20 cellular contexts compared by ENCODE assay signal in the genomic region with DNA sequence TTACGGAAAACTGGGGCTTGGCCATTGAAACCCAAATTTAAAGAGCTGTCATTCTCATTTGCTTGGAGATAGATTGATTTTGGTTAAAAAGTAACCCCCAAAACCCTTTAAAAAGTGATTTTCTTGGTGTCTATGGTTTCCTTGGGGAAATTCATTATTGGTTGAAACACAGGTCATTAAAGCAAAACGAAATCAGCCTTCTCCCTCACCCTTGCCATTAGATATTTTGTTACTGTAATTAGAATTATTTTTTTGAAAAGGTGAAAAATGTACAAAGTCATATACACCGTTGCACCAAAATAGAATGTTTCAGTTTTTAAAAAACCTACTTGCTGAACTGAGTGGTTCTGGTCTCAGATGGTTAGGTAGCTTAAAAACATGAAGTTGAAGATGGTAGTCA. TPM values are rescaled to one million over a fixed set of nuclear protein-coding genes. Genes with fewer than 3 reads are reported as not detected.
A peak's percentile ranks its signal among the peaks of the same experiment; 100 is the strongest.
DNase-seq lines count a peak whose midpoint lies in the region; ATAC-seq, FAIRE-seq and TF ChIP-seq lines count a peak whose summit lies in the region.
"Had no signal": no experiment of that assay in that cellular context is flagged by ENCODE, and none has a peak within 500 bp of the region (broad histone marks: within the 10 kb centered on the region; RNA-seq: fewer than 3 reads in every experiment).

No MANE protein-coding gene starts in this region.

- ATAC-seq in A549: no peak
- ATAC-seq in stimulated activated naive B cell treated with anti-CD40 and anti-IgM and Interleukin-4, amounts not matched to agents 10 μg/mL and 1 μg/mL and 100 μg/mL, for 72 hours (replicated peaks): no peak

- no peak for FAIRE-seq in A549 (lab: Jason Lieb, UNC)
- FAIRE-seq: G401.6, GM12891, GM19239 had no signal

- 26% methylated on average over 3 of the region's 3 CpGs for WGBS in A549 (ENCODE audit: missing lambda C conversion rate)

- H3K27ac Mint-ChIP-seq in T-helper 2 cell treated with Interferon-gamma antibody and Interleukin-4, amounts not matched to agents 5 μg/mL and 100 μg/mL, for 36 hours: peak overlapping the region; percentile 26
- no peak overlapping the region for H3K27ac Mint-ChIP-seq in glutamatergic neuron (ENCODE audit: unreplicated experiment)
- H3K27ac Mint-ChIP-seq in stimulated activated naive B cell treated with anti-CD40 and anti-IgM and Interleukin-4, amounts not matched to agents 10 μg/mL and 1 μg/mL and 100 μg/mL, for 72 hours: peak overlapping the region; percentile 42
- H3K27ac Mint-ChIP-seq: CD4-positive, alpha-beta T cell had no signal

- TF ChIP-seq EP300 in A549 (IDR thresholded peaks at IDR 0.05): no peak

- H3K27ac ChIP-seq in A549: no peak overlapping the region
- H3K27ac ChIP-seq: C4-2B, HL-60 had no signal

- no peak for TF ChIP-seq CTCF in A549 (IDR thresholded peaks at IDR 0.05)
- TF ChIP-seq CTCF in glutamatergic neuron (IDR thresholded peaks at IDR 0.05; ENCODE audit: partially characterized antibody, unreplicated experiment): no peak

- H3K4me3 Mint-ChIP-seq in T-helper 2 cell treated with Interferon-gamma antibody and Interleukin-4, amounts not matched to agents 5 μg/mL and 100 μg/mL, for 36 hours: no peak overlapping the region
- H3K4me3 Mint-ChIP-seq in glutamatergic neuron (ENCODE audit: unreplicated experiment): peak overlapping the region; percentile 51
- no peak overlapping the region for H3K4me3 Mint-ChIP-seq in stimulated activated naive B cell treated with anti-CD40 and anti-IgM and Interleukin-4, amounts not matched to agents 10 μg/mL and 1 μg/mL and 100 μg/mL, for 72 hours
- H3K4me3 Mint-ChIP-seq: CD4-positive, alpha-beta T cell had no signal

- TF ChIP-seq RAD21 in A549 (conservative IDR thresholded peaks at IDR 0.05 in 1 of 2, IDR thresholded peaks at IDR 0.05 in 1 of 2): no peak

- H3K4me2 ChIP-seq in A549: no peak overlapping the region

- POLR2A ChIA-PET in A549 (lab: Yijun Ruan, JAX): no interaction called here

- H3K4me1 ChIP-seq in A549: no peaks in the 10 kb centered on the region
- H3K4me1 ChIP-seq: Caco-2, HAP-1 had no signal

- no peak for TF ChIP-seq POLR2A in A549 (IDR thresholded peaks at IDR 0.05; ENCODE audit: low read length)

- H3K4me1 Mint-ChIP-seq in T-helper 2 cell treated with Interferon-gamma antibody and Interleukin-4, amounts not matched to agents 5 μg/mL and 100 μg/mL, for 36 hours (ENCODE audit: low read depth): no peaks in the 10 kb centered on the region
- H3K4me1 Mint-ChIP-seq in glutamatergic neuron (ENCODE audit: low read depth, unreplicated experiment): peaks cover 6% of the 10 kb centered on the region
- H3K4me1 Mint-ChIP-seq in stimulated activated naive B cell treated with anti-CD40 and anti-IgM and Interleukin-4, amounts not matched to agents 10 μg/mL and 1 μg/mL and 100 μg/mL, for 72 hours: peaks cover 9% of the 10 kb centered on the region in 2 donors

- CTCF ChIA-PET in A549 (lab: Yijun Ruan, JAX): interaction anchor here (1.4 kb wide), 1 partner anchor 34 kb away, joined by 3 read pairs; no protein-coding TSS in a partner anchor

- no peaks in the 10 kb centered on the region for H3K9me3 ChIP-seq in A549
- H3K9me3 ChIP-seq: Caco-2, HAP-1 had no signal

- no peaks in the 10 kb centered on the region for H3K9me3 Mint-ChIP-seq in T-helper 2 cell treated with Interferon-gamma antibody and Interleukin-4, amounts not matched to agents 5 μg/mL and 100 μg/mL, for 36 hours
- H3K9me3 Mint-ChIP-seq in glutamatergic neuron (ENCODE audit: unreplicated experiment): peaks cover 25% of the 10 kb centered on the region
- H3K9me3 Mint-ChIP-seq in stimulated activated naive B cell treated with anti-CD40 and anti-IgM and Interleukin-4, amounts not matched to agents 10 μg/mL and 1 μg/mL and 100 μg/mL, for 72 hours: peaks cover 0 to 3% of the 10 kb centered on the region in 2 donors
- H3K9me3 Mint-ChIP-seq: CD4-positive, alpha-beta T cell had no signal

- H3K27me3 Mint-ChIP-seq in T-helper 2 cell treated with Interferon-gamma antibody and Interleukin-4, amounts not matched to agents 5 μg/mL and 100 μg/mL, for 36 hours (ENCODE audit: low read depth): peaks cover 77% of the 10 kb centered on the region
- H3K27me3 Mint-ChIP-seq in glutamatergic neuron (ENCODE audit: unreplicated experiment): peaks cover 52% of the 10 kb centered on the region
- peaks cover 67 to 79% of the 10 kb centered on the region in 2 donors for H3K27me3 Mint-ChIP-seq in stimulated activated naive B cell treated with anti-CD40 and anti-IgM and Interleukin-4, amounts not matched to agents 10 μg/mL and 1 μg/mL and 100 μg/mL, for 72 hours

- H3K4me3 ChIP-seq in A549: no peak overlapping the region
- H3K4me3 ChIP-seq: HAP-1 had no signal

- no peak for DNase-seq in T-helper 2 cell treated with Interferon-gamma antibody and Interleukin-4, amounts not matched to agents 5 μg/mL and 100 μg/mL, for 36 hours (ENCODE audit: low spot score)
- DNase-seq in T-helper 2 cell (no peak), A549 (ENCODE audit: low read depth in 1 of 2, low spot score in 1 of 2) (no peak), glutamatergic neuron (no peak), iPS-NIHi7 (ENCODE audit: extremely low spot score) (no peak)
- no peak for DNase-seq in stimulated activated naive B cell treated with anti-CD40 and anti-IgM and Interleukin-4, amounts not matched to agents 10 μg/mL and 1 μg/mL and 100 μg/mL, for 72 hours
- DNase-seq: ACHN; AML-193; Caco-2; CD4-positive, alpha-beta T cell had no signal

- peaks cover 5% of the 10 kb centered on the region for H3K36me3 Mint-ChIP-seq in T-helper 2 cell treated with Interferon-gamma antibody and Interleukin-4, amounts not matched to agents 5 μg/mL and 100 μg/mL, for 36 hours (ENCODE audit: low read depth)
- peaks cover 14% of the 10 kb centered on the region for H3K36me3 Mint-ChIP-seq in glutamatergic neuron (ENCODE audit: unreplicated experiment)
- peaks cover 0 to 12% of the 10 kb centered on the region in 2 donors for H3K36me3 Mint-ChIP-seq in stimulated activated naive B cell treated with anti-CD40 and anti-IgM and Interleukin-4, amounts not matched to agents 10 μg/mL and 1 μg/mL and 100 μg/mL, for 72 hours

TF ChIP-seq in A549, 52 proteins besides CTCF, POLR2A, EP300 and RAD21:
- TF ChIP-seq ESRRA (IDR thresholded peaks at IDR 0.05; ENCODE audit: borderline replicate concordance, low read length): no peak
- no peak for TF ChIP-seq KDM1A (IDR thresholded peaks at IDR 0.05; ENCODE audit: low read depth)
- TF ChIP-seq, protein P1, sequence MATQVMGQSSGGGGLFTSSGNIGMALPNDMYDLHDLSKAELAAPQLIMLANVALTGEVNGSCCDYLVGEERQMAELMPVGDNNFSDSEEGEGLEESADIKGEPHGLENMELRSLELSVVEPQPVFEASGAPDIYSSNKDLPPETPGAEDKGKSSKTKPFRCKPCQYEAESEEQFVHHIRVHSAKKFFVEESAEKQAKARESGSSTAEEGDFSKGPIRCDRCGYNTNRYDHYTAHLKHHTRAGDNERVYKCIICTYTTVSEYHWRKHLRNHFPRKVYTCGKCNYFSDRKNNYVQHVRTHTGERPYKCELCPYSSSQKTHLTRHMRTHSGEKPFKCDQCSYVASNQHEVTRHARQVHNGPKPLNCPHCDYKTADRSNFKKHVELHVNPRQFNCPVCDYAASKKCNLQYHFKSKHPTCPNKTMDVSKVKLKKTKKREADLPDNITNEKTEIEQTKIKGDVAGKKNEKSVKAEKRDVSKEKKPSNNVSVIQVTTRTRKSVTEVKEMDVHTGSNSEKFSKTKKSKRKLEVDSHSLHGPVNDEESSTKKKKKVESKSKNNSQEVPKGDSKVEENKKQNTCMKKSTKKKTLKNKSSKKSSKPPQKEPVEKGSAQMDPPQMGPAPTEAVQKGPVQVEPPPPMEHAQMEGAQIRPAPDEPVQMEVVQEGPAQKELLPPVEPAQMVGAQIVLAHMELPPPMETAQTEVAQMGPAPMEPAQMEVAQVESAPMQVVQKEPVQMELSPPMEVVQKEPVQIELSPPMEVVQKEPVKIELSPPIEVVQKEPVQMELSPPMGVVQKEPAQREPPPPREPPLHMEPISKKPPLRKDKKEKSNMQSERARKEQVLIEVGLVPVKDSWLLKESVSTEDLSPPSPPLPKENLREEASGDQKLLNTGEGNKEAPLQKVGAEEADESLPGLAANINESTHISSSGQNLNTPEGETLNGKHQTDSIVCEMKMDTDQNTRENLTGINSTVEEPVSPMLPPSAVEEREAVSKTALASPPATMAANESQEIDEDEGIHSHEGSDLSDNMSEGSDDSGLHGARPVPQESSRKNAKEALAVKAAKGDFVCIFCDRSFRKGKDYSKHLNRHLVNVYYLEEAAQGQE (IDR thresholded peaks at IDR 0.05): no peak
- TF ChIP-seq CBX8 (IDR thresholded peaks at IDR 0.05): 0 out of 2 replicates have a peak, but pooled peaks have one; percentile 27

RNA-seq across cellular contexts. Expression of a gene that starts 1.9 kb away (rescaled TPM):
- polyA plus RNA-seq in A549 (2011; rRNA removed): not detected in 2 replicates
- not detected in 2 replicates for polyA plus RNA-seq in A549 (2012; cell fraction: cytosol; rRNA removed)
- not detected in 2 replicates for polyA plus RNA-seq in A549 (2012; cell fraction: nucleus; rRNA removed)
- not detected in 3 replicates for polyA plus RNA-seq in A549 (2017; fragmentation: RNase III; extraction: RNeasy Plus Mini Kit Qiagen cat#74134 plus additional on column Dnase treatment)
- polyA minus RNA-seq in A549 (2011; rRNA and poly(A)+ RNA removed): not detected in 2 replicates
- total RNA-seq in glutamatergic neuron (ENCODE audit: unreplicated experiment): 6.7 TPM
- total RNA-seq: A172; Caco-2; CD4-positive, alpha-beta T cell; H4; HT1080 had no signal
- polyA plus RNA-seq: BJ had no signal
